Comparison of ENCODE assay signal across 7 cellular contexts in genomic region chr6:30907290-30907757, GRCh38. TPM values are rescaled to one million over a fixed set of nuclear protein-coding genes. Genes with fewer than 3 reads are reported as not detected.
DNase-seq lines count a peak whose midpoint lies in the region; TF ChIP-seq lines count a peak whose summit lies in the region.
"Not testable (repeated sequence)": the region's sequence is repeated elsewhere in the genome, so short reads cannot be mapped to it uniquely, and the experiment has no call there.
"Had no signal": no experiment of that assay in that cellular context is flagged by ENCODE, and none has a peak within 500 bp of the region (broad histone marks: within the 10 kb centered on the region; RNA-seq: fewer than 3 reads in every experiment).

No MANE protein-coding gene starts in this region.

- not testable (repeated sequence) for H3K27me3 ChIP-seq in BE2C; liver (ENCODE audit: control insufficient read depth in 4 of 4, insufficient read depth in 4 of 4, low read length in 3 of 4)

- H3K36me3 Mint-ChIP-seq in activated T-cell treated with anti-CD3 and anti-CD28 coated beads, Interleukin-2, amount 50 U/mL, for 24 hours (ENCODE audit: low read depth): peaks cover 41% of the 10 kb centered on the region
- H3K36me3 Mint-ChIP-seq in endothelial cell (ENCODE audit: low read depth, unreplicated experiment): peaks cover 17% of the 10 kb centered on the region

- not testable (repeated sequence) for H3K36me3 ChIP-seq in BE2C; liver (ENCODE audit: control insufficient read depth in 4 of 4, insufficient read depth in 3 of 4, low read depth in 1 of 4, low read length in 3 of 4)
- peaks cover 29% of the 10 kb centered on the region for H3K36me3 ChIP-seq in KOPT-K1 (ENCODE audit: insufficient read depth, low read length)

- WGBS in liver: 18% methylated on average over 16 of the region's 16 CpGs

- H3K9me3 ChIP-seq in BE2C; KOPT-K1 (ENCODE audit: insufficient read depth, low read length, poor library complexity, severe bottlenecking); liver (ENCODE audit: control insufficient read depth in 4 of 4, low read length in 3 of 4): not testable (repeated sequence)

- not testable (repeated sequence) for TF ChIP-seq CTCF in BE2C (IDR thresholded peaks at IDR 0.05; ENCODE audit: low read depth, low read length); endothelial cell (IDR thresholded peaks at IDR 0.05; ENCODE audit: unreplicated experiment); liver (IDR thresholded peaks at IDR 0.05; ENCODE audit: low read depth, low read length, missing input control); retinal pigment epithelial cell (conservative IDR thresholded peaks at IDR 0.05; ENCODE audit: low read depth, low read length)

- H3K4me1 Mint-ChIP-seq in activated T-cell treated with anti-CD3 and anti-CD28 coated beads, Interleukin-2, amount 50 U/mL, for 24 hours (ENCODE audit: low read depth): peaks cover 21% of the 10 kb centered on the region
- peaks cover 11% of the 10 kb centered on the region for H3K4me1 Mint-ChIP-seq in endothelial cell (ENCODE audit: unreplicated experiment)

- H3K9ac ChIP-seq in liver (ENCODE audit: low read depth in 1 of 2, low read length in 2 of 2): not testable (repeated sequence)

- TF ChIP-seq RAD21 in liver (IDR thresholded peaks at IDR 0.05): not testable (repeated sequence)

- not testable (repeated sequence) for H3K27me3 Mint-ChIP-seq in activated T-cell treated with anti-CD3 and anti-CD28 coated beads, Interleukin-2, amount 50 U/mL, for 24 hours; endothelial cell (ENCODE audit: unreplicated experiment)

- H3K9me3 Mint-ChIP-seq in activated T-cell treated with anti-CD3 and anti-CD28 coated beads, Interleukin-2, amount 50 U/mL, for 24 hours; endothelial cell (ENCODE audit: unreplicated experiment): not testable (repeated sequence)

- H3K4me1 ChIP-seq in BE2C: not testable (repeated sequence)
- peaks cover 2 to 28% (median 13%) of the 10 kb centered on the region in 4 donors for H3K4me1 ChIP-seq in liver (ENCODE audit: control insufficient read depth in 4 of 4, insufficient read depth in 4 of 4, low read length in 3 of 4)

- peak overlapping the region; percentile 23 for H3K27ac ChIP-seq in KOPT-K1 (ENCODE audit: low read depth, low read length, poor library complexity, severe bottlenecking)
- H3K27ac ChIP-seq in liver (ENCODE audit: low read depth in 1 of 2, low read length in 2 of 2): peak overlapping the region; percentile 69 to 79

- H3K4me3 ChIP-seq in BE2C (ENCODE audit: low read depth, low read length) (peak overlapping the region; percentile 99), liver (ENCODE audit: low read depth in 1 of 3, low read length in 3 of 3) (peak overlapping the region in 2 of 3 donors; percentile 76 to 98), retinal pigment epithelial cell (ENCODE audit: low read length) (peak overlapping the region; percentile 95)

- H3K27ac Mint-ChIP-seq in activated T-cell treated with anti-CD3 and anti-CD28 coated beads, Interleukin-2, amount 50 U/mL, for 24 hours: peak overlapping the region; percentile 95
- H3K27ac Mint-ChIP-seq in endothelial cell (ENCODE audit: unreplicated experiment): not testable (repeated sequence)

- H3K4me3 Mint-ChIP-seq in activated T-cell treated with anti-CD3 and anti-CD28 coated beads, Interleukin-2, amount 50 U/mL, for 24 hours: peak overlapping the region; percentile 100
- peak overlapping the region; percentile 87 for H3K4me3 Mint-ChIP-seq in endothelial cell (ENCODE audit: unreplicated experiment)

- DNase-seq in BE2C; activated T-cell treated with anti-CD3 and anti-CD28 coated beads, Interleukin-2, amount 50 U/mL, for 24 hours; endothelial cell (ENCODE audit: low spot score); retinal pigment epithelial cell (ENCODE audit: low read depth): not testable (repeated sequence)

TF ChIP-seq in liver, 16 proteins besides CTCF, POLR2A, EP300 and RAD21:
- TF ChIP-seq RXRA (IDR thresholded peaks at IDR 0.05): peak in 1 of 2 donors; percentile 7

RNA-seq across cellular contexts. Expression of gene GTF2H4, which starts 0.7 kb away (rescaled TPM):
- 39.4 TPM for polyA plus RNA-seq in BE2C (2012; ENCODE audit: insufficient read depth, insufficient read length, low read depth)
- total RNA-seq in endothelial cell (ENCODE audit: unreplicated experiment) (47.6 TPM), liver (10 to 100 TPM; 11.0 to 13.6 TPM)
- 10 to 100 TPM in 1 of 2 donors, 1 to 10 TPM in 1; 6.2 to 15.8 TPM for polyA plus RNA-seq in liver

RNA-seq across cellular contexts. Expression of gene VARS2, which starts 6.7 kb away (rescaled TPM):
- polyA plus RNA-seq in BE2C (2012; ENCODE audit: insufficient read depth, insufficient read length, low read depth): 54.7 TPM
- total RNA-seq in endothelial cell (ENCODE audit: unreplicated experiment): 20.0 TPM
- total RNA-seq in liver: 10 to 100 TPM; 10.2 to 23.3 TPM
- polyA plus RNA-seq in liver: 10 to 100 TPM in 1 of 2 donors, 1 to 10 TPM in 1; 9.4 to 22.4 TPM

RNA-seq across cellular contexts. Expression of gene DDR1, which starts 23.0 kb away (rescaled TPM):
- 21.4 TPM for polyA plus RNA-seq in BE2C (2012; ENCODE audit: insufficient read depth, insufficient read length, low read depth)
- total RNA-seq in endothelial cell (ENCODE audit: unreplicated experiment) (8.2 TPM), liver (1 to 10 TPM; 4.0 to 5.3 TPM)
- polyA plus RNA-seq in liver: 1 to 10 TPM; 1.2 to 4.8 TPM

RNA-seq across cellular contexts. Expression of gene SFTA2, which starts 24.6 kb away (rescaled TPM):
- not detected for polyA plus RNA-seq in BE2C (2012; ENCODE audit: insufficient read depth, insufficient read length, low read depth)
- 2.8 TPM for total RNA-seq in endothelial cell (ENCODE audit: unreplicated experiment)
- total RNA-seq in liver: not detected
- polyA plus RNA-seq in liver: under 1 TPM in 1 of 2 donors, not detected in 1; 0.60 TPM

RNA-seq across cellular contexts. Expression of gene MUCL3, which starts 33.4 kb away (rescaled TPM):
- not detected for polyA plus RNA-seq in BE2C (2012; ENCODE audit: insufficient read depth, insufficient read length, low read depth)
- total RNA-seq in endothelial cell (ENCODE audit: unreplicated experiment) (not detected), liver (under 1 TPM in 1 of 2 donors, not detected in 1; under 0.01 TPM)
- polyA plus RNA-seq in liver: not detected
- total RNA-seq: RPMI7951 had no signal
